In genomic region chr2:188675391-188676011, GRCh38 we compare ENCODE assay signal across 16 cellular contexts.
DNase-seq lines count a peak whose midpoint lies in the region; ATAC-seq and TF ChIP-seq lines count a peak whose summit lies in the region.
"Had no signal": no experiment of that assay in that cellular context is flagged by ENCODE, and none has a peak within 500 bp of the region (broad histone marks: within the 10 kb centered on the region; RNA-seq: fewer than 3 reads in every experiment).

No MANE protein-coding gene starts in this region.

- H3K9me3 ChIP-seq in adipocyte (ENCODE audit: control insufficient read depth, low read length), result no peaks in the 10 kb centered on the region
- H3K9me3 ChIP-seq: HAP-1 had no signal

- no peaks in the 10 kb centered on the region for H3K27me3 ChIP-seq in adipocyte (replicated peaks; ENCODE audit: control insufficient read depth, insufficient read depth, low read length)

- ATAC-seq in omental fat pad (ENCODE audit: low FRiP score) (no peak), HG02588 (IDR thresholded peaks at IDR 0.05; ENCODE audit: unreplicated experiment) (no peak)
- ATAC-seq: CD8-positive, alpha-beta T cell; effector memory CD8-positive, alpha-beta T cell had no signal

- TF ChIP-seq CTCF in omental fat pad (IDR thresholded peaks at IDR 0.05), result no peak

- DNase-seq in NCI-H2227 (lab: John Stamatoyannopoulos, UW; ENCODE audit: unreplicated experiment), result peak; percentile 22
- no peak for DNase-seq in NCI-H2227 treated with DMSO at 0.1 percent for 48 hours (lab: John Stamatoyannopoulos, UW)
- DNase-seq in adipocyte (ENCODE audit: low read depth), result peak; percentile 30
- peak; percentile 24 for DNase-seq in glomerular visceral epithelial cell (ENCODE audit: extremely low spot score)
- DNase-seq in omental fat pad (ENCODE audit: low spot score), result no peak
- DNase-seq in NCI-H1048 (lab: John Stamatoyannopoulos, UW), result no peak
- DNase-seq in NCI-H1417 treated with DMSO at 0.1 percent for 48 hours (lab: John Stamatoyannopoulos, UW), result no peak
- DNase-seq: 8988T; activated naive CD4-positive, alpha-beta T cell; CD8-positive, alpha-beta T cell; effector memory CD8-positive, alpha-beta T cell; kidney glomerular epithelial cell; substantia nigra; WERI-Rb-1 had no signal

- peak overlapping the region; percentile 39 for H3K9ac ChIP-seq in adipocyte (ENCODE audit: low read length)

- H3K36me3 ChIP-seq in adipocyte (ENCODE audit: control insufficient read depth, insufficient read depth, low read length, severe bottlenecking), result no peaks in the 10 kb centered on the region
- H3K36me3 ChIP-seq: HAP-1, WERI-Rb-1 had no signal

- peaks cover 34% of the 10 kb centered on the region for H3K4me1 ChIP-seq in adipocyte (ENCODE audit: control insufficient read depth, insufficient read depth, low read length)
- H3K4me1 ChIP-seq: HAP-1 had no signal

- H3K4me3 ChIP-seq in adipocyte (ENCODE audit: low read length), result peak overlapping the region; percentile 36
- H3K4me3 ChIP-seq: HAP-1 had no signal

Comparison
In these comparisons a context has a peak if more than half of its experiments do, and no peak if none do; other contexts are left out.
1. DNase-seq: peak in NCI-H2227 (single experiment), adipocyte (single experiment) and glomerular visceral epithelial cell (single experiment); none in NCI-H2227 treated with DMSO at 0.1 percent for 48 hours (single experiment), omental fat pad (single experiment), NCI-H1048 (single experiment) and NCI-H1417 treated with DMSO at 0.1 percent for 48 hours (single experiment).